In genomic region chr10:62691331-62691730, GRCh38 we compare ENCODE assay signal across 15 cellular contexts.
A peak's percentile ranks its signal among the peaks of the same experiment; 100 is the strongest.
DNase-seq lines count a peak whose midpoint lies in the region; ATAC-seq, FAIRE-seq and TF ChIP-seq lines count a peak whose summit lies in the region.
"Had no signal": no experiment of that assay in that cellular context is flagged by ENCODE, and none has a peak within 500 bp of the region (broad histone marks: within the 10 kb centered on the region; RNA-seq: fewer than 3 reads in every experiment).

No MANE protein-coding gene starts in this region.

- H3K9me3 ChIP-seq in MM.1S (replicated peaks; ENCODE audit: insufficient read depth, low read length), result no peaks in the 10 kb centered on the region
- peaks cover 6% of the 10 kb centered on the region for H3K9me3 ChIP-seq in GM12878 (replicated peaks; ENCODE audit: control insufficient read depth, insufficient read depth, low read length)

- peaks cover 36% of the 10 kb centered on the region for H3K4me1 Mint-ChIP-seq in activated naive CD4-positive, alpha-beta T cell treated with anti-CD3 and anti-CD28 coated beads, Interleukin-2, amount 10 ng/mL, durations not matched to agents 7 days and 5 days
- H3K4me1 Mint-ChIP-seq in stimulated activated memory B cell treated with anti-CD40 and anti-IgM and Interleukin-4, amounts not matched to agents 10 μg/mL and 1 μg/mL and 100 μg/mL, for 72 hours, result peaks cover 43% of the 10 kb centered on the region

- no peaks in the 10 kb centered on the region for H3F3A ChIP-seq in MM.1S (ENCODE audit: insufficient read depth, low read length)

- H3K4me3 Mint-ChIP-seq in activated naive CD4-positive, alpha-beta T cell treated with anti-CD3 and anti-CD28 coated beads, Interleukin-2, amount 10 ng/mL, durations not matched to agents 7 days and 5 days, result peak overlapping the region; percentile 41
- H3K4me3 Mint-ChIP-seq in stimulated activated memory B cell treated with anti-CD40 and anti-IgM and Interleukin-4, amounts not matched to agents 10 μg/mL and 1 μg/mL and 100 μg/mL, for 72 hours, result peak overlapping the region; percentile 52

- no peaks in the 10 kb centered on the region for H3K27me3 Mint-ChIP-seq in activated naive CD4-positive, alpha-beta T cell treated with anti-CD3 and anti-CD28 coated beads, Interleukin-2, amount 10 ng/mL, durations not matched to agents 7 days and 5 days
- H3K27me3 Mint-ChIP-seq in stimulated activated memory B cell treated with anti-CD40 and anti-IgM and Interleukin-4, amounts not matched to agents 10 μg/mL and 1 μg/mL and 100 μg/mL, for 72 hours, result no peaks in the 10 kb centered on the region

- POLR2A ChIA-PET in GM12878 (lab: Charles Lee), result interaction anchor here (1.5 kb wide), 1 partner anchor 17 kb away, joined by 5 read pairs; no protein-coding TSS in a partner anchor

- H3K4me2 ChIP-seq in MM.1S (ENCODE audit: low read depth, low read length) (peak overlapping the region; percentile 74), GM12878 (ENCODE audit: control insufficient read depth, insufficient read depth) (peak overlapping the region; percentile 21)
- H3K4me2 ChIP-seq: smooth muscle cell had no signal

- CTCF ChIA-PET in activated naive CD4-positive, alpha-beta T cell treated with anti-CD3 and anti-CD28 coated beads, Interleukin-2, amount 10 ng/mL, durations not matched to agents 7 days and 5 days (lab: Charles Lee), result interaction anchor here (1.4 kb wide), 1 partner anchor 9 kb away, joined by 4 read pairs; no protein-coding TSS in a partner anchor
- CTCF ChIA-PET in GM12878 (lab: Yijun Ruan, JAX), result interaction anchor here (1.2 kb wide), 1 partner anchor 9 kb away, joined by 3 read pairs; no protein-coding TSS in a partner anchor

- in situ Hi-C loops in GM12878 (cut with MboI), result no loop called here

- no peaks in the 10 kb centered on the region for H3K9me2 ChIP-seq in MM.1S (replicated peaks; ENCODE audit: insufficient read depth, low read length)

- no peaks in the 10 kb centered on the region for H3K27me3 ChIP-seq in MM.1S (replicated peaks; ENCODE audit: insufficient read depth, low read length)
- H3K27me3 ChIP-seq in GM12878 (replicated peaks in 1 of 2; ENCODE audit: control insufficient read depth in 2 of 2, insufficient read depth in 2 of 2, low read length in 1 of 2), result no peaks in the 10 kb centered on the region

- H3K36me3 ChIP-seq in MM.1S (replicated peaks; ENCODE audit: insufficient read depth, low read length) (no peaks in the 10 kb centered on the region), GM12878 (ENCODE audit: control insufficient read depth in 2 of 2, insufficient read depth in 2 of 2, low read length in 1 of 2) (no peaks in the 10 kb centered on the region)

- peak; percentile 34; the same call in 2 of the 3 replicates for ATAC-seq in GM12878
- ATAC-seq in stimulated activated memory B cell treated with anti-CD40 and anti-IgM and Interleukin-4, amounts not matched to agents 10 μg/mL and 1 μg/mL and 100 μg/mL, for 72 hours, result no peak

- H3K27ac ChIP-seq in MM.1S (ENCODE audit: low read length) (peak overlapping the region; percentile 48; the same call in 1 of the 2 replicates), GM12878 (ENCODE audit: control insufficient read depth, insufficient read depth) (no peak overlapping the region; the same call in 1 of the 2 replicates)

- TF ChIP-seq CTCF in MM.1S (IDR thresholded peaks at IDR 0.05; ENCODE audit: low read length), result no peak
- no peak for TF ChIP-seq CTCF in GM12878 (IDR thresholded peaks at IDR 0.05 in 2 of 3, conservative IDR thresholded peaks at IDR 0.05 in 1 of 3; ENCODE audit: control insufficient read depth in 2 of 3, extremely low read depth in 1 of 3, insufficient read depth in 1 of 3, low read depth in 3 of 3, low read length in 3 of 3)

- RAD21 ChIA-PET in GM12878 (lab: Charles Lee; ENCODE audit: unreplicated experiment), result interaction anchor here (1.5 to 2.1 kb wide), 2 partner anchors 10 to 42 kb away, joined by 4 to 13 read pairs; no protein-coding TSS in a partner anchor

- peaks cover 19% of the 10 kb centered on the region for H3K4me1 ChIP-seq in MM.1S (ENCODE audit: low read length)
- H3K4me1 ChIP-seq in GM12878 (ENCODE audit: control insufficient read depth, insufficient read depth, low read length), result peaks cover 30% of the 10 kb centered on the region

- 36% methylated on average over 4 of the region's 4 CpGs for WGBS in GM12878 (ENCODE audit: insufficient coverage, insufficient replicate concordance, low lambda C conversion rate, missing lambda C conversion rate)

- H3K79me2 ChIP-seq in MM.1S (ENCODE audit: low read length), result no peaks in the 10 kb centered on the region
- H3K79me2 ChIP-seq in GM12878 (ENCODE audit: control insufficient read depth, insufficient read depth, low read length), result no peaks in the 10 kb centered on the region

- no peak for FAIRE-seq in GM12878 (lab: Jason Lieb, UNC)
- no peak for FAIRE-seq in H54 (lab: Jason Lieb, UNC)
- FAIRE-seq: endometrium, K562 had no signal

- no peak for TF ChIP-seq EP300 in GM12878 (IDR thresholded peaks at IDR 0.05; ENCODE audit: borderline replicate concordance in 1 of 2, control insufficient read depth in 1 of 2, low read depth in 2 of 2, low read length in 2 of 2)

- 0 out of 2 replicates have a peak, but pooled peaks have one; percentile 3 for TF ChIP-seq RAD21 in GM12878 (IDR thresholded peaks at IDR 0.05; ENCODE audit: insufficient read depth, low read depth, low read length)

- TF ChIP-seq POLR2A in GM12878 (IDR thresholded peaks at IDR 0.05; ENCODE audit: low read depth, low read length), result no peak
- TF ChIP-seq POLR2A in H54 (IDR thresholded peaks at IDR 0.05; ENCODE audit: low read depth, low read length), result no peak

- H3K4me3 ChIP-seq in MM.1S (ENCODE audit: low read length) (peak overlapping the region; percentile 39; the same call in 1 of the 2 replicates), GM12878 (no peak overlapping the region)
- H3K4me3 ChIP-seq: K562, smooth muscle cell had no signal

- no TSS peak for BruUV-seq in GM12878 (replicated peaks; lab: Mats Ljungman, UMichigan)

- peaks cover 8% of the 10 kb centered on the region for H3K9me3 Mint-ChIP-seq in activated naive CD4-positive, alpha-beta T cell treated with anti-CD3 and anti-CD28 coated beads, Interleukin-2, amount 10 ng/mL, durations not matched to agents 7 days and 5 days
- peaks cover under 1% of the 10 kb centered on the region for H3K9me3 Mint-ChIP-seq in stimulated activated memory B cell treated with anti-CD40 and anti-IgM and Interleukin-4, amounts not matched to agents 10 μg/mL and 1 μg/mL and 100 μg/mL, for 72 hours

- no peak for DNase-seq in activated naive CD4-positive, alpha-beta T cell treated with anti-CD3 and anti-CD28 coated beads, Interleukin-2, amount 10 ng/mL, durations not matched to agents 7 days and 5 days
- no peak for DNase-seq in activated naive CD4-positive, alpha-beta T cell (lab: John Stamatoyannopoulos, UW)
- DNase-seq in MM.1S, result peak; percentile 26
- DNase-seq in GM12878 (ENCODE audit: low read depth, low spot score), result no peak
- DNase-seq in NCI-H2081 treated with DMSO at 0.1 percent for 48 hours (lab: John Stamatoyannopoulos, UW), result no peak
- DNase-seq in H54 (ENCODE audit: insufficient read length, low spot score), result no peak
- no peak for DNase-seq in SHP77 (lab: John Stamatoyannopoulos, UW)
- DNase-seq: activated gamma-delta T cell treated with Interleukin-2 at 50 U/mL for 16 hours, DMS79, NCI-H1436 treated with DMSO at 0.1 percent for 48 hours, NCI-H510A had no signal

- peak overlapping the region; percentile 14; the same call in 1 of the 2 replicates for H3K9ac ChIP-seq in MM.1S (ENCODE audit: low read length)
- no peak overlapping the region for H3K9ac ChIP-seq in GM12878 (ENCODE audit: control insufficient read depth, insufficient read depth, low read length)

- SMC1A ChIA-PET in GM12878 (lab: Charles Lee; ENCODE audit: uncharacterized antibody, unreplicated experiment), result interaction anchor here (1.0 to 7.6 kb wide), 6 partner anchors 9 to 79 kb away, joined by 3 to 38 read pairs (median 4); no protein-coding TSS in a partner anchor

- H2AFZ ChIP-seq in MM.1S (ENCODE audit: low read length) (peak overlapping the region; percentile 56), GM12878 (ENCODE audit: control insufficient read depth, low read depth, low read length) (peak overlapping the region; percentile 57)

- intact Hi-C loops in GM12878 (cut with micrococcal nuclease; ENCODE audit: unreplicated experiment), result no loop called here

- H4K20me1 ChIP-seq in MM.1S (ENCODE audit: insufficient read depth, low read length) (no peaks in the 10 kb centered on the region), GM12878 (ENCODE audit: control insufficient read depth, insufficient read depth) (no peaks in the 10 kb centered on the region)

- H3K27ac Mint-ChIP-seq in activated naive CD4-positive, alpha-beta T cell treated with anti-CD3 and anti-CD28 coated beads, Interleukin-2, amount 10 ng/mL, durations not matched to agents 7 days and 5 days, result no peak overlapping the region
- peak overlapping the region; percentile 82 for H3K27ac Mint-ChIP-seq in stimulated activated memory B cell treated with anti-CD40 and anti-IgM and Interleukin-4, amounts not matched to agents 10 μg/mL and 1 μg/mL and 100 μg/mL, for 72 hours

- peaks cover 2% of the 10 kb centered on the region for H3K36me3 Mint-ChIP-seq in activated naive CD4-positive, alpha-beta T cell treated with anti-CD3 and anti-CD28 coated beads, Interleukin-2, amount 10 ng/mL, durations not matched to agents 7 days and 5 days
- peaks cover 2% of the 10 kb centered on the region for H3K36me3 Mint-ChIP-seq in stimulated activated memory B cell treated with anti-CD40 and anti-IgM and Interleukin-4, amounts not matched to agents 10 μg/mL and 1 μg/mL and 100 μg/mL, for 72 hours

TF ChIP-seq in GM12878, 131 proteins besides CTCF, POLR2A, EP300 and RAD21:
- TF ChIP-seq RELB (IDR thresholded peaks at IDR 0.05; ENCODE audit: low read depth), result 0 out of 2 replicates have a peak, but pooled peaks have one; percentile 20
- TF ChIP-seq IKZF1 (conservative IDR thresholded peaks at IDR 0.05), result peak; percentile 48
- peak; percentile 50; the same call in 1 of the 2 replicates for TF ChIP-seq MTA2 (IDR thresholded peaks at IDR 0.05; ENCODE audit: low read depth)
- TF ChIP-seq IKZF2 (IDR thresholded peaks at IDR 0.05), result peak in 1 of 2 experiments; percentile 39; a peak in 1 of 4 replicates
- TF ChIP-seq RUNX3 (IDR thresholded peaks at IDR 0.05; ENCODE audit: low read length), result peak; percentile 64
- TF ChIP-seq NR2C1 (IDR thresholded peaks at IDR 0.05), result no peak
